8 cellular contexts compared by ENCODE assay signal in genomic region chr5:78647838-78648358, GRCh38. TPM values are rescaled to one million over a fixed set of nuclear protein-coding genes. Genes with fewer than 3 reads are reported as not detected.
A peak's percentile ranks its signal among the peaks of the same experiment; 100 is the strongest.
DNase-seq lines count a peak whose midpoint lies in the region; ATAC-seq and TF ChIP-seq lines count a peak whose summit lies in the region.

No MANE protein-coding gene starts in this region.

- no peak overlapping the region for H2BK5ac ChIP-seq in mesenchymal stem cell (ENCODE audit: low read depth, low read length, poor library complexity, severe bottlenecking)

- peak overlapping the region; percentile 53 to 78 for H2BK12ac ChIP-seq in mesenchymal stem cell (ENCODE audit: low read length in 2 of 2)

- DNase-seq in AG09309 (ENCODE audit: low read depth) (no peak), RKO (ENCODE audit: low spot score) (peak; percentile 48), mesenchymal stem cell (peak; percentile 73), NCI-H2196 treated with DMSO at 0.1 percent for 48 hours (lab: John Stamatoyannopoulos, UW; ENCODE audit: unreplicated experiment) (no peak)

- peak overlapping the region; percentile 16 for H2AFZ ChIP-seq in mesenchymal stem cell (ENCODE audit: low read depth, low read length)

- H2BK15ac ChIP-seq in mesenchymal stem cell (ENCODE audit: low read depth, poor library complexity, severe bottlenecking) = peak overlapping the region; percentile 74

- H3K4ac ChIP-seq in mesenchymal stem cell (ENCODE audit: low read depth in 1 of 2, low read length in 2 of 2) = peak overlapping the region in 1 of 2 experiments; percentile 87

- H2AK5ac ChIP-seq in mesenchymal stem cell (ENCODE audit: low read length, severe bottlenecking) = no peak overlapping the region

- H2BK120ac ChIP-seq in mesenchymal stem cell (ENCODE audit: low read depth, low read length) = peak overlapping the region; percentile 93

- H3K4me3 ChIP-seq in AG09309 (ENCODE audit: control insufficient read depth, low read depth, low read length) (peak overlapping the region; percentile 79), ectodermal cell (ENCODE audit: insufficient read depth, low read depth, low read length) (peak overlapping the region; percentile 76), mesenchymal stem cell (ENCODE audit: insufficient read depth in 1 of 2, low read depth in 1 of 2, low read length in 2 of 2) (peak overlapping the region; percentile 72 to 85), thymus (ENCODE audit: low read length) (peak overlapping the region; percentile 82)

- no peaks in the 10 kb centered on the region for H3K9me3 ChIP-seq in ectodermal cell (ENCODE audit: control insufficient read depth, low read length)
- H3K9me3 ChIP-seq in mesenchymal stem cell (ENCODE audit: control insufficient read depth, low read length) = no peaks in the 10 kb centered on the region
- no peaks in the 10 kb centered on the region for H3K9me3 ChIP-seq in thymus (ENCODE audit: control insufficient read depth)

- H3K79me1 ChIP-seq in mesenchymal stem cell (replicated peaks; ENCODE audit: low read length, poor library complexity, severe bottlenecking) = peaks cover 14% of the 10 kb centered on the region

- peak overlapping the region; percentile 53 to 96 for H3K18ac ChIP-seq in mesenchymal stem cell (ENCODE audit: low read depth in 1 of 2, low read length in 2 of 2)

- peak overlapping the region; percentile 74 for H4K8ac ChIP-seq in mesenchymal stem cell (ENCODE audit: low read length)

- H3K27me3 ChIP-seq in ectodermal cell (ENCODE audit: control insufficient read depth, insufficient read depth, low read length, poor library complexity, severe bottlenecking) (no peaks in the 10 kb centered on the region), mesenchymal stem cell (ENCODE audit: control insufficient read depth in 1 of 2, insufficient read depth in 1 of 2, low read length in 2 of 2) (no peaks in the 10 kb centered on the region), thymus (ENCODE audit: control insufficient read depth, insufficient read depth) (no peaks in the 10 kb centered on the region)

- peak overlapping the region; percentile 98 for H3K4me2 ChIP-seq in mesenchymal stem cell (ENCODE audit: low read length, poor library complexity, severe bottlenecking)

- H3K4me1 ChIP-seq in ectodermal cell (ENCODE audit: control insufficient read depth, insufficient read depth, low read length) (no peaks in the 10 kb centered on the region), mesenchymal stem cell (ENCODE audit: control insufficient read depth, insufficient read depth, low read depth, low read length) (peaks cover 10% of the 10 kb centered on the region), thymus (ENCODE audit: control insufficient read depth, insufficient read depth, low read length) (peaks cover 2% of the 10 kb centered on the region)

- peak overlapping the region; percentile 72 for H4K91ac ChIP-seq in mesenchymal stem cell (ENCODE audit: low read length)

- peak overlapping the region; percentile 93 for H3K9ac ChIP-seq in mesenchymal stem cell (ENCODE audit: low read length)

- no peak for TF ChIP-seq POLR2A in GM18505 (IDR thresholded peaks at IDR 0.05; ENCODE audit: borderline replicate concordance, extremely low read depth, insufficient read depth, insufficient read length)

- H3K27ac ChIP-seq in ectodermal cell (ENCODE audit: insufficient read depth, low read depth, low read length, poor library complexity, severe bottlenecking) (peak overlapping the region; percentile 79), mesenchymal stem cell (ENCODE audit: low read length, poor library complexity, severe bottlenecking) (peak overlapping the region; percentile 27), thymus (ENCODE audit: low read depth) (peak overlapping the region; percentile 83)

- ATAC-seq in GM18505 (IDR thresholded peaks at IDR 0.05; ENCODE audit: unreplicated experiment) = peak; percentile 26
- ATAC-seq in HG03066 (IDR thresholded peaks at IDR 0.05; ENCODE audit: low read depth, unreplicated experiment) = peak; percentile 45

- no peak for TF ChIP-seq CTCF in AG09309 (IDR thresholded peaks at IDR 0.05; ENCODE audit: control insufficient read depth, insufficient read depth, low read depth, low read length, missing control alignments)

- WGBS in ectodermal cell, 2 experiments = 0% methylated on average over 47 of the region's 47 CpGs
- WGBS in mesenchymal stem cell = 0% methylated on average over 40 of the region's 47 CpGs
- WGBS in thymus = 1% methylated on average over 47 of the region's 47 CpGs

- H3K36me3 ChIP-seq in ectodermal cell (ENCODE audit: control insufficient read depth, insufficient read depth, low read length) (no peaks in the 10 kb centered on the region), mesenchymal stem cell (ENCODE audit: control insufficient read depth in 1 of 2, insufficient read depth in 2 of 2, low read depth in 1 of 2, low read length in 2 of 2) (peaks cover 0 to 15% of the 10 kb centered on the region in 2 experiments), thymus (ENCODE audit: control insufficient read depth, insufficient read depth) (no peaks in the 10 kb centered on the region)

- H3K14ac ChIP-seq in mesenchymal stem cell (ENCODE audit: low read length in 2 of 2) = peak overlapping the region in 1 of 2 experiments; percentile 70

- H3K23ac ChIP-seq in mesenchymal stem cell (ENCODE audit: low read length in 2 of 2) = peak overlapping the region in 1 of 2 experiments; percentile 46

RNA-seq across cellular contexts. Expression of gene LHFPL2, which starts 0.7 kb away (rescaled TPM):
- polyA plus RNA-seq in ectodermal cell (2013, experiment 1 of 4) = 19.3 TPM
- 18.7 TPM for polyA plus RNA-seq in ectodermal cell (2013, experiment 2 of 4)
- polyA plus RNA-seq in ectodermal cell (2013, experiment 3 of 4) = 15.6 TPM
- 14.3 TPM for polyA plus RNA-seq in ectodermal cell (2013, experiment 4 of 4)
- 13.5 TPM for polyA plus RNA-seq in mesenchymal stem cell (2013, experiment 1 of 2)
- polyA plus RNA-seq in mesenchymal stem cell (2013, experiment 2 of 2) = 11.5 TPM
- polyA plus RNA-seq in thymus = 9.1 TPM

Comparison
In these comparisons a context has a peak if more than half of its experiments do, and no peak if none do; other contexts are left out.
1. DNase-seq: peak in RKO (single experiment) and mesenchymal stem cell (single experiment); none in AG09309 (single experiment) and NCI-H2196 treated with DMSO at 0.1 percent for 48 hours (single experiment).
2. H3K27ac ChIP-seq: peak in every context shown above with its lines; median percentile 83 in thymus; 79 in ectodermal cell; 27 in mesenchymal stem cell.
3. Peak in every context shown above with its lines, with median percentiles within 50 percentile points of each other: H3K4me3 ChIP-seq.